ENCODE assay signal across 1 cellular context in the genomic region with DNA sequence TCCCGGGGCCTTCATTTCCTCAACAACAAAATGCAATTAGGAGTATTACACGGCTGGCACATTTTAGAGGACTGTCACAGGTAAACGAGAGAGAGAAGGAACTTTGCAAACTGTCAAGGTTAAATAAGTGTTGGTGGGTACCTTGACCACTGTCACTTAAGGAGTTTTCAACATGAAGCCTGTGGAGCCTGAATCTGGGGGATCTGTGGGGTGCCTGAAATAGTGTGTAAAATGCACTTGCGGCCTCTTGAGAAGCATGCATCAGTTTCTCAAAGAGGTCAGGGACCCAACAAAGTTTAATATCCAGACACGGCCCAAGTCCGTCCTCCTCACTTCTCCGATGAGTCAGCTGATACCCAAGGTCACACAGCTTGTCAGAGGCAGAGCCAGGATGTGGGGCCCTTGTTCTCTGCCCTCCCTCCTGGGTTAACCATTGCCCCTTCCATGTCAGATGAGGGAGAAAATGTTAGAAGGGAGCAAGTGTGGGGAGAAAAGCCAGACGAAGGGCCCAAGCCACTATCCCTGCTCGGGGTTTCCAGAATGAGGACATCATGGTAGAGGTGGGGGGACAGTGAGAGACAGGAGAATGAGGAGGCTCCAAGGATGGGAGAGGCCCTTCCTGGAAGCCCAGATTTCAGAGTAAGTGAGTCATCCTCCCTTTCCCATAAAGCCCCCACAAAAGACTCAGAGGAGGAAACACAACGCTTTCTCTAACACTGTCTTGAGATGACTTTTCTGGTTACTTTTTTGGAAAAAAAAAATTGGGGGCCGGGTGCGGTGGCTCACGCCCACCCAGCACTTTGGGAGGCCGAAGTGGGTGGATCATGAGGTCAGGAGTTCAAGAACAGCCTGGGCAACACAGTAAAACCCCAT.
TF ChIP-seq lines count a peak whose summit lies in the region.

No MANE protein-coding gene starts in this region.

TF ChIP-seq in HepG2, 621 proteins besides CTCF, POLR2A, EP300 and RAD21 (continued from another document and continues in another):
- TF ChIP-seq, protein P1, sequence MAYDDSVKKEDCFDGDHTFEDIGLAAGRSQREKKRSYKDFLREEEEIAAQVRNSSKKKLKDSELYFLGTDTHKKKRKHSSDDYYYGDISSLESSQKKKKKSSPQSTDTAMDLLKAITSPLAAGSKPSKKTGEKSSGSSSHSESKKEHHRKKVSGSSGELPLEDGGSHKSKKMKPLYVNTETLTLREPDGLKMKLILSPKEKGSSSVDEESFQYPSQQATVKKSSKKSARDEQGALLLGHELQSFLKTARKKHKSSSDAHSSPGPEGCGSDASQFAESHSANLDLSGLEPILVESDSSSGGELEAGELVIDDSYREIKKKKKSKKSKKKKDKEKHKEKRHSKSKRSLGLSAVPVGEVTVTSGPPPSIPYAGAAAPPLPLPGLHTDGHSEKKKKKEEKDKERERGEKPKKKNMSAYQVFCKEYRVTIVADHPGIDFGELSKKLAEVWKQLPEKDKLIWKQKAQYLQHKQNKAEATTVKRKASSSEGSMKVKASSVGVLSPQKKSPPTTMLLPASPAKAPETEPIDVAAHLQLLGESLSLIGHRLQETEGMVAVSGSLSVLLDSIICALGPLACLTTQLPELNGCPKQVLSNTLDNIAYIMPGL (CRISPR knock-in tag; IDR thresholded peaks at IDR 0.05; ENCODE audit: borderline replicate concordance in 1 of 2, low read depth in 1 of 2), result no peak
- TF ChIP-seq NBN (conservative IDR thresholded peaks at IDR 0.05) (no peak), ZNF567 (CRISPR knock-in tag; IDR thresholded peaks at IDR 0.05; ENCODE audit: borderline replicate concordance) (no peak), ELF4 (CRISPR knock-in tag; IDR thresholded peaks at IDR 0.05; ENCODE audit: borderline replicate concordance) (no peak), TCF7 (IDR thresholded peaks at IDR 0.05; ENCODE audit: low read depth) (no peak), KDM5A (IDR thresholded peaks at IDR 0.05; ENCODE audit: borderline replicate concordance, low read length) (no peak), NCOA2 (CRISPR knock-in tag; IDR thresholded peaks at IDR 0.05) (0 out of 2 replicates have a peak, but pooled peaks have one; percentile 28), ZNF703 (CRISPR knock-in tag; IDR thresholded peaks at IDR 0.05; ENCODE audit: borderline replicate concordance) (no peak), ZNF607 (CRISPR knock-in tag; IDR thresholded peaks at IDR 0.05; ENCODE audit: borderline replicate concordance) (no peak), CCAR2 (optimal IDR thresholded peaks at IDR 0.05; ENCODE audit: low read depth, low read length) (no peak), ZNF720 (CRISPR knock-in tag; IDR thresholded peaks at IDR 0.05) (no peak), ZBTB21 (CRISPR knock-in tag; IDR thresholded peaks at IDR 0.05) (no peak), ZNF790 (CRISPR knock-in tag; IDR thresholded peaks at IDR 0.05; ENCODE audit: borderline replicate concordance) (no peak), KDM2A (CRISPR knock-in tag; IDR thresholded peaks at IDR 0.05; ENCODE audit: borderline replicate concordance, low read depth) (peak; percentile 3; the same call in 1 of the 2 replicates), ZNF749 (CRISPR knock-in tag; IDR thresholded peaks at IDR 0.05; ENCODE audit: borderline replicate concordance) (no peak), RARA (CRISPR knock-in tag; IDR thresholded peaks at IDR 0.05) (peak; percentile 78), JUNB (CRISPR knock-in tag; IDR thresholded peaks at IDR 0.05; ENCODE audit: borderline replicate concordance) (0 out of 2 replicates have a peak, but pooled peaks have one; percentile 27), ZNF441 (CRISPR knock-in tag; IDR thresholded peaks at IDR 0.05; ENCODE audit: borderline replicate concordance) (no peak), SP2 (CRISPR knock-in tag; IDR thresholded peaks at IDR 0.05) (no peak), PHF21A (CRISPR knock-in tag; IDR thresholded peaks at IDR 0.05) (no peak), JARID2 (CRISPR knock-in tag; IDR thresholded peaks at IDR 0.05; ENCODE audit: insufficient replicate concordance) (no peak), U2AF1 (optimal IDR thresholded peaks at IDR 0.05; ENCODE audit: low read depth, low read length) (no peak), ZFP36L1 (CRISPR knock-in tag; IDR thresholded peaks at IDR 0.05) (0 out of 2 replicates have a peak, but pooled peaks have one; percentile 15), NR1H2 (CRISPR knock-in tag; IDR thresholded peaks at IDR 0.05; ENCODE audit: borderline replicate concordance, low read depth) (no peak), ZNF468 (CRISPR knock-in tag; IDR thresholded peaks at IDR 0.05) (no peak), FOSL2 (CRISPR knock-in tag; IDR thresholded peaks at IDR 0.05) (peak; percentile 92), RCOR2 (CRISPR knock-in tag; IDR thresholded peaks at IDR 0.05) (no peak), NR2F1 (CRISPR knock-in tag; IDR thresholded peaks at IDR 0.05) (peak in 1 of 2 experiments; percentile 30; a peak in 1 of 4 replicates), ZNF737 (CRISPR knock-in tag; IDR thresholded peaks at IDR 0.05; ENCODE audit: borderline replicate concordance) (no peak), DPF2 (CRISPR knock-in tag; IDR thresholded peaks at IDR 0.05; ENCODE audit: borderline replicate concordance, low read depth) (no peak; the same call in 1 of the 2 replicates)
- TF ChIP-seq, protein P2, sequence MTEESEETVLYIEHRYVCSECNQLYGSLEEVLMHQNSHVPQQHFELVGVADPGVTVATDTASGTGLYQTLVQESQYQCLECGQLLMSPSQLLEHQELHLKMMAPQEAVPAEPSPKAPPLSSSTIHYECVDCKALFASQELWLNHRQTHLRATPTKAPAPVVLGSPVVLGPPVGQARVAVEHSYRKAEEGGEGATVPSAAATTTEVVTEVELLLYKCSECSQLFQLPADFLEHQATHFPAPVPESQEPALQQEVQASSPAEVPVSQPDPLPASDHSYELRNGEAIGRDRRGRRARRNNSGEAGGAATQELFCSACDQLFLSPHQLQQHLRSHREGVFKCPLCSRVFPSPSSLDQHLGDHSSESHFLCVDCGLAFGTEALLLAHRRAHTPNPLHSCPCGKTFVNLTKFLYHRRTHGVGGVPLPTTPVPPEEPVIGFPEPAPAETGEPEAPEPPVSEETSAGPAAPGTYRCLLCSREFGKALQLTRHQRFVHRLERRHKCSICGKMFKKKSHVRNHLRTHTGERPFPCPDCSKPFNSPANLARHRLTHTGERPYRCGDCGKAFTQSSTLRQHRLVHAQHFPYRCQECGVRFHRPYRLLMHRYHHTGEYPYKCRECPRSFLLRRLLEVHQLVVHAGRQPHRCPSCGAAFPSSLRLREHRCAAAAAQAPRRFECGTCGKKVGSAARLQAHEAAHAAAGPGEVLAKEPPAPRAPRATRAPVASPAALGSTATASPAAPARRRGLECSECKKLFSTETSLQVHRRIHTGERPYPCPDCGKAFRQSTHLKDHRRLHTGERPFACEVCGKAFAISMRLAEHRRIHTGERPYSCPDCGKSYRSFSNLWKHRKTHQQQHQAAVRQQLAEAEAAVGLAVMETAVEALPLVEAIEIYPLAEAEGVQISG (CRISPR knock-in tag; IDR thresholded peaks at IDR 0.05), result peak; percentile 34; the same call in 1 of the 2 replicates
- TF ChIP-seq, protein P3, sequence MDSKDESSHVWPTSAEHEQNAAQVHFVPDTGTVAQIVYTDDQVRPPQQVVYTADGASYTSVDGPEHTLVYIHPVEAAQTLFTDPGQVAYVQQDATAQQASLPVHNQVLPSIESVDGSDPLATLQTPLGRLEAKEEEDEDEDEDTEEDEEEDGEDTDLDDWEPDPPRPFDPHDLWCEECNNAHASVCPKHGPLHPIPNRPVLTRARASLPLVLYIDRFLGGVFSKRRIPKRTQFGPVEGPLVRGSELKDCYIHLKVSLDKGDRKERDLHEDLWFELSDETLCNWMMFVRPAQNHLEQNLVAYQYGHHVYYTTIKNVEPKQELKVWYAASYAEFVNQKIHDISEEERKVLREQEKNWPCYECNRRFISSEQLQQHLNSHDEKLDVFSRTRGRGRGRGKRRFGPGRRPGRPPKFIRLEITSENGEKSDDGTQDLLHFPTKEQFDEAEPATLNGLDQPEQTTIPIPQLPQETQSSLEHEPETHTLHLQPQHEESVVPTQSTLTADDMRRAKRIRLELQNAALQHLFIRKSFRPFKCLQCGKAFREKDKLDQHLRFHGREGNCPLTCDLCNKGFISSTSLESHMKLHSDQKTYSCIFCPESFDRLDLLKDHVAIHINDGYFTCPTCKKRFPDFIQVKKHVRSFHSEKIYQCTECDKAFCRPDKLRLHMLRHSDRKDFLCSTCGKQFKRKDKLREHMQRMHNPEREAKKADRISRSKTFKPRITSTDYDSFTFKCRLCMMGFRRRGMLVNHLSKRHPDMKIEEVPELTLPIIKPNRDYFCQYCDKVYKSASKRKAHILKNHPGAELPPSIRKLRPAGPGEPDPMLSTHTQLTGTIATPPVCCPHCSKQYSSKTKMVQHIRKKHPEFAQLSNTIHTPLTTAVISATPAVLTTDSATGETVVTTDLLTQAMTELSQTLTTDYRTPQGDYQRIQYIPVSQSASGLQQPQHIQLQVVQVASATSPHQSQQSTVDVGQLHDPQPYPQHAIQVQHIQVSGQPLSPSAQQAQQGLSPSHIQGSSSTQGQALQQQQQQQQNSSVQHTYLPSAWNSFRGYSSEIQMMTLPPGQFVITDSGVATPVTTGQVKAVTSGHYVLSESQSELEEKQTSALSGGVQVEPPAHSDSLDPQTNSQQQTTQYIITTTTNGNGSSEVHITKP (CRISPR knock-in tag; IDR thresholded peaks at IDR 0.05; ENCODE audit: low read depth), result 0 out of 2 replicates have a peak, but pooled peaks have one; percentile 44
- TF ChIP-seq, protein P4, sequence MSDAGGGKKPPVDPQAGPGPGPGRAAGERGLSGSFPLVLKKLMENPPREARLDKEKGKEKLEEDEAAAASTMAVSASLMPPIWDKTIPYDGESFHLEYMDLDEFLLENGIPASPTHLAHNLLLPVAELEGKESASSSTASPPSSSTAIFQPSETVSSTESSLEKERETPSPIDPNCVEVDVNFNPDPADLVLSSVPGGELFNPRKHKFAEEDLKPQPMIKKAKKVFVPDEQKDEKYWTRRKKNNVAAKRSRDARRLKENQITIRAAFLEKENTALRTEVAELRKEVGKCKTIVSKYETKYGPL (CRISPR knock-in tag; IDR thresholded peaks at IDR 0.05), result no peak
- TF ChIP-seq, protein P5, sequence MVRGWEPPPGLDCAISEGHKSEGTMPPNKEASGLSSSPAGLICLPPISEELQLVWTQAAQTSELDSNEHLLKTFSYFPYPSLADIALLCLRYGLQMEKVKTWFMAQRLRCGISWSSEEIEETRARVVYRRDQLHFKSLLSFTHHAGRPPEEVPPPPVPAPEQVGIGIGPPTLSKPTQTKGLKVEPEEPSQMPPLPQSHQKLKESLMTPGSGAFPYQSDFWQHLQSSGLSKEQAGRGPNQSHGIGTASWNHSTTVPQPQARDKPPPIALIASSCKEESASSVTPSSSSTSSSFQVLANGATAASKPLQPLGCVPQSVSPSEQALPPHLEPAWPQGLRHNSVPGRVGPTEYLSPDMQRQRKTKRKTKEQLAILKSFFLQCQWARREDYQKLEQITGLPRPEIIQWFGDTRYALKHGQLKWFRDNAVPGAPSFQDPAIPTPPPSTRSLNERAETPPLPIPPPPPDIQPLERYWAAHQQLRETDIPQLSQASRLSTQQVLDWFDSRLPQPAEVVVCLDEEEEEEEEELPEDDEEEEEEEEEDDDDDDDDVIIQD (CRISPR knock-in tag; IDR thresholded peaks at IDR 0.05; ENCODE audit: low read depth), result no peak
- TF ChIP-seq, protein P6, sequence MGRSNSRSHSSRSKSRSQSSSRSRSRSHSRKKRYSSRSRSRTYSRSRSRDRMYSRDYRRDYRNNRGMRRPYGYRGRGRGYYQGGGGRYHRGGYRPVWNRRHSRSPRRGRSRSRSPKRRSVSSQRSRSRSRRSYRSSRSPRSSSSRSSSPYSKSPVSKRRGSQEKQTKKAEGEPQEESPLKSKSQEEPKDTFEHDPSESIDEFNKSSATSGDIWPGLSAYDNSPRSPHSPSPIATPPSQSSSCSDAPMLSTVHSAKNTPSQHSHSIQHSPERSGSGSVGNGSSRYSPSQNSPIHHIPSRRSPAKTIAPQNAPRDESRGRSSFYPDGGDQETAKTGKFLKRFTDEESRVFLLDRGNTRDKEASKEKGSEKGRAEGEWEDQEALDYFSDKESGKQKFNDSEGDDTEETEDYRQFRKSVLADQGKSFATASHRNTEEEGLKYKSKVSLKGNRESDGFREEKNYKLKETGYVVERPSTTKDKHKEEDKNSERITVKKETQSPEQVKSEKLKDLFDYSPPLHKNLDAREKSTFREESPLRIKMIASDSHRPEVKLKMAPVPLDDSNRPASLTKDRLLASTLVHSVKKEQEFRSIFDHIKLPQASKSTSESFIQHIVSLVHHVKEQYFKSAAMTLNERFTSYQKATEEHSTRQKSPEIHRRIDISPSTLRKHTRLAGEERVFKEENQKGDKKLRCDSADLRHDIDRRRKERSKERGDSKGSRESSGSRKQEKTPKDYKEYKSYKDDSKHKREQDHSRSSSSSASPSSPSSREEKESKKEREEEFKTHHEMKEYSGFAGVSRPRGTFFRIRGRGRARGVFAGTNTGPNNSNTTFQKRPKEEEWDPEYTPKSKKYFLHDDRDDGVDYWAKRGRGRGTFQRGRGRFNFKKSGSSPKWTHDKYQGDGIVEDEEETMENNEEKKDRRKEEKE (IDR thresholded peaks at IDR 0.05), result no peak
- TF ChIP-seq, protein P7, sequence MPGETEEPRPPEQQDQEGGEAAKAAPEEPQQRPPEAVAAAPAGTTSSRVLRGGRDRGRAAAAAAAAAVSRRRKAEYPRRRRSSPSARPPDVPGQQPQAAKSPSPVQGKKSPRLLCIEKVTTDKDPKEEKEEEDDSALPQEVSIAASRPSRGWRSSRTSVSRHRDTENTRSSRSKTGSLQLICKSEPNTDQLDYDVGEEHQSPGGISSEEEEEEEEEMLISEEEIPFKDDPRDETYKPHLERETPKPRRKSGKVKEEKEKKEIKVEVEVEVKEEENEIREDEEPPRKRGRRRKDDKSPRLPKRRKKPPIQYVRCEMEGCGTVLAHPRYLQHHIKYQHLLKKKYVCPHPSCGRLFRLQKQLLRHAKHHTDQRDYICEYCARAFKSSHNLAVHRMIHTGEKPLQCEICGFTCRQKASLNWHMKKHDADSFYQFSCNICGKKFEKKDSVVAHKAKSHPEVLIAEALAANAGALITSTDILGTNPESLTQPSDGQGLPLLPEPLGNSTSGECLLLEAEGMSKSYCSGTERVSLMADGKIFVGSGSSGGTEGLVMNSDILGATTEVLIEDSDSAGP (CRISPR knock-in tag; IDR thresholded peaks at IDR 0.05; ENCODE audit: borderline replicate concordance), result no peak
- TF ChIP-seq, protein P8, sequence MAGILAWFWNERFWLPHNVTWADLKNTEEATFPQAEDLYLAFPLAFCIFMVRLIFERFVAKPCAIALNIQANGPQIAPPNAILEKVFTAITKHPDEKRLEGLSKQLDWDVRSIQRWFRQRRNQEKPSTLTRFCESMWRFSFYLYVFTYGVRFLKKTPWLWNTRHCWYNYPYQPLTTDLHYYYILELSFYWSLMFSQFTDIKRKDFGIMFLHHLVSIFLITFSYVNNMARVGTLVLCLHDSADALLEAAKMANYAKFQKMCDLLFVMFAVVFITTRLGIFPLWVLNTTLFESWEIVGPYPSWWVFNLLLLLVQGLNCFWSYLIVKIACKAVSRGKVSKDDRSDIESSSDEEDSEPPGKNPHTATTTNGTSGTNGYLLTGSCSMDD (CRISPR knock-in tag; IDR thresholded peaks at IDR 0.05), result no peak
- TF ChIP-seq, protein P9, sequence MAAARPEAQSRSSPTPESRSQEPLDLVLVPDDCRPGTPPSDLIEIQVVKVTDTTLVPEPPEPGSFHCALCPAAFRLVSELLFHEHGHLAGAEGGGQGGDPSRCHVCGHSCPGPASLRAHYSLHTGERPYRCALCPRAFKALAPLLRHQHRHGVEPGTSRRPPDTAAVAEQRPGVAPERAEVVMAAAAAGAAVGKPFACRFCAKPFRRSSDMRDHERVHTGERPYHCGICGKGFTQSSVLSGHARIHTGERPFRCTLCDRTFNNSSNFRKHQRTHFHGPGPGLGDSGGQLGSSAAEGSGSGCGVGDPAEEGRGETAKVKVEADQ (CRISPR knock-in tag; IDR thresholded peaks at IDR 0.05; ENCODE audit: borderline replicate concordance), result 0 out of 2 replicates have a peak, but pooled peaks have one; percentile 14
